ENCODE assay signal across 8 cellular contexts in genomic region chr17:16407911-16408588, GRCh38. TPM values are rescaled to one million over a fixed set of nuclear protein-coding genes. Genes with fewer than 3 reads are reported as not detected.
DNase-seq lines count a peak whose midpoint lies in the region; ATAC-seq and TF ChIP-seq lines count a peak whose summit lies in the region.

No MANE protein-coding gene starts in this region.

- H3K9ac ChIP-seq in BLaER1 = 0 out of 2 replicates have a peak overlapping the region, but pooled peaks have one; percentile 34

- ATAC-seq in GM18907 (IDR thresholded peaks at IDR 0.05; ENCODE audit: unreplicated experiment) (peak; percentile 91), HG03066 (IDR thresholded peaks at IDR 0.05; ENCODE audit: low read depth, unreplicated experiment) (peak; percentile 80)

- no peaks in the 10 kb centered on the region for H3K9me3 ChIP-seq in BLaER1

- H3K27ac Mint-ChIP-seq in dendritic cell treated with granulocyte-macrophage colony-stimulating factor and Interleukin-4, amounts not matched to agents 40 ng/mL and 50 ng/mL, for 4 days = peak overlapping the region; percentile 75
- peak overlapping the region; percentile 65 for H3K27ac Mint-ChIP-seq in type B pancreatic cell

- H3K36me3 Mint-ChIP-seq in dendritic cell treated with granulocyte-macrophage colony-stimulating factor and Interleukin-4, amounts not matched to agents 40 ng/mL and 50 ng/mL, for 4 days (ENCODE audit: low read depth) = no peaks in the 10 kb centered on the region
- no peaks in the 10 kb centered on the region for H3K36me3 Mint-ChIP-seq in type B pancreatic cell

- peak overlapping the region; percentile 75 for H3K4me2 ChIP-seq in BLaER1

- H3K9me3 Mint-ChIP-seq in dendritic cell treated with granulocyte-macrophage colony-stimulating factor and Interleukin-4, amounts not matched to agents 40 ng/mL and 50 ng/mL, for 4 days = no peaks in the 10 kb centered on the region
- H3K9me3 Mint-ChIP-seq in type B pancreatic cell = no peaks in the 10 kb centered on the region

- H3K27ac ChIP-seq in BLaER1 = peak overlapping the region; percentile 49; the same call in 1 of the 2 replicates

- H3K4me1 ChIP-seq in BLaER1 = peaks cover 27% of the 10 kb centered on the region

- no peaks in the 10 kb centered on the region for H3K36me3 ChIP-seq in BLaER1

- DNase-seq in NOMO-1 (lab: John Stamatoyannopoulos, UW; ENCODE audit: unreplicated experiment in 2 of 2) (peak; percentile 26 to 38), medulla oblongata (ENCODE audit: extremely low spot score) (peak; percentile 91), type B pancreatic cell (ENCODE audit: extremely low spot score, unreplicated experiment) (no peak), NCI-H2081 (lab: John Stamatoyannopoulos, UW) (no peak)

- no peaks in the 10 kb centered on the region for H4K20me1 ChIP-seq in BLaER1

- H3K4me3 ChIP-seq in BLaER1 = 0 out of 2 replicates have a peak overlapping the region, but pooled peaks have one; percentile 22

- no peaks in the 10 kb centered on the region for H3K27me3 ChIP-seq in BLaER1

- peak overlapping the region; percentile 39 for H3K4me3 Mint-ChIP-seq in dendritic cell treated with granulocyte-macrophage colony-stimulating factor and Interleukin-4, amounts not matched to agents 40 ng/mL and 50 ng/mL, for 4 days
- H3K4me3 Mint-ChIP-seq in type B pancreatic cell = peak overlapping the region; percentile 83

- intact Hi-C loops in dendritic cell treated with granulocyte-macrophage colony-stimulating factor and Interleukin-4, amounts not matched to agents 40 ng/mL and 50 ng/mL, for 4 days (cut with micrococcal nuclease) = no loop called here

- no peak for TF ChIP-seq CTCF in type B pancreatic cell (conservative IDR thresholded peaks at IDR 0.05)

- H3K4me1 Mint-ChIP-seq in dendritic cell treated with granulocyte-macrophage colony-stimulating factor and Interleukin-4, amounts not matched to agents 40 ng/mL and 50 ng/mL, for 4 days (ENCODE audit: low read depth) = peaks cover 51% of the 10 kb centered on the region
- H3K4me1 Mint-ChIP-seq in type B pancreatic cell (ENCODE audit: unreplicated experiment) = peaks cover 10% of the 10 kb centered on the region

- peaks cover 21% of the 10 kb centered on the region for H3K27me3 Mint-ChIP-seq in dendritic cell treated with granulocyte-macrophage colony-stimulating factor and Interleukin-4, amounts not matched to agents 40 ng/mL and 50 ng/mL, for 4 days
- H3K27me3 Mint-ChIP-seq in type B pancreatic cell = peaks cover 2% of the 10 kb centered on the region

RNA-seq across cellular contexts. Expression of gene TRPV2, which starts 7.3 kb away (rescaled TPM):
- 0.52 and 1.7 TPM in 2 replicates for total RNA-seq in type B pancreatic cell (ENCODE audit: low replicate concordance)

RNA-seq across cellular contexts. Expression of gene UBB, which starts 27.2 kb away (rescaled TPM):
- total RNA-seq in type B pancreatic cell (ENCODE audit: low replicate concordance) = 1,306 and 1,802 TPM in 2 replicates

RNA-seq across cellular contexts. Expression of gene CENPV, which starts 54.8 kb away (rescaled TPM):
- total RNA-seq in type B pancreatic cell (ENCODE audit: low replicate concordance) = 42.9 and 152 TPM in 2 replicates

Comparison
In these comparisons a context has a peak if more than half of its experiments do, and no peak if none do; other contexts are left out.
1. DNase-seq: peak in NOMO-1 (2 of 2) and medulla oblongata (single experiment); none in type B pancreatic cell (single experiment) and NCI-H2081 (0 of 2).